9 cellular contexts compared by ENCODE assay signal in the genomic region with DNA sequence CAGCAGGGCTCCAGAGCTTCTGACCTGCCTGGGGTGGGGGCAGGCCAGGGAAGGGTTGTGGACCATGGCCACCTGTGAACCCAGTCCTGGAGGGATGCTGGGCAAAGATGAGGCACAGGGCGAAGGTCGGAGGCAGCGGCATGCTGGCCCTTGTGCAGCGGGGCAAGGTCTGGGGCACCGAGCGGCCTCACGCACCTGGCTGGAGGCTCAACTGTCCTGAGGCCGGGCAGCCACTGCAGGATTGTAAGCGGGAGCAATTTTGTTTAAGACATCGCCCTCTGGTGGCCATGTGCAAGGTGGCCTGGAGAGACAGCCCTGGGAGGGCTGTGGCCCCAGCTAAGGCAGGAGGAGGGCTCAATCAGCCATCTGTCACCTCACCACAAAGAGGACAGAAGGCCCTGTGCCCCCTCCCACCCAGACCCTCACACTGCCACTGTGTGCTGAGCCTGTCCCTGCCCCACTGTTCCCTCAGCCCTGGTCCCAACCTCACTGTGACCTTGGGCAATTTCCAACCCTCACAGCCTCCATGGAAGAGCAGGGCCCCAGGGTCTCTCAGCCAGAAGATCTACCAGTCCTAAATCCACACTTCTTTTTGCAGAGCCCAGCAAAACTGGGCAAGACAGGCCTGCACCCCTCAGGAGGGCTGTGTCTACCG. TPM values are rescaled to one million over a fixed set of nuclear protein-coding genes. Genes with fewer than 3 reads are reported as not detected.
DNase-seq lines count a peak whose midpoint lies in the region; ATAC-seq and TF ChIP-seq lines count a peak whose summit lies in the region.
"Had no signal": no experiment of that assay in that cellular context is flagged by ENCODE, and none has a peak within 500 bp of the region (broad histone marks: within the 10 kb centered on the region; RNA-seq: fewer than 3 reads in every experiment).

No MANE protein-coding gene starts in this region.

- H3K27ac Mint-ChIP-seq in Caco-2 (ENCODE audit: unreplicated experiment): no peak overlapping the region

- H3K4me1 Mint-ChIP-seq in Caco-2 (ENCODE audit: low read depth, unreplicated experiment): no peaks in the 10 kb centered on the region

- H3K27me3 Mint-ChIP-seq in Caco-2 (ENCODE audit: insufficient read depth, unreplicated experiment): peaks cover 5% of the 10 kb centered on the region

- TF ChIP-seq CTCF in Caco-2 (IDR thresholded peaks at IDR 0.05; ENCODE audit: insufficient read depth in 1 of 2, low read depth in 1 of 2, low read length in 1 of 2, severe bottlenecking in 1 of 2, unreplicated experiment in 1 of 2): peak; percentile 79 to 84

- H3K4me1 ChIP-seq in Caco-2 (peaks cover 5% of the 10 kb centered on the region; the same call in 1 of the 2 replicates), right cardiac atrium (ENCODE audit: control insufficient read depth, insufficient read depth, low read length) (no peaks in the 10 kb centered on the region)

- H3K4me3 ChIP-seq in Caco-2 (ENCODE audit: low read depth, low read length) (no peak overlapping the region), H7 (ENCODE audit: insufficient read depth, low read depth, low read length) (no peak overlapping the region), right cardiac atrium (ENCODE audit: low read length) (no peak overlapping the region), skeletal muscle cell (ENCODE audit: low read depth, low read length) (no peak overlapping the region)
- H3K4me3 ChIP-seq: SK-N-MC had no signal

- intact Hi-C loops in Caco-2 (cut with micrococcal nuclease; ENCODE audit: unreplicated experiment): loop anchor here (10.0 kb wide), 1 partner anchor 89 kb away; no protein-coding TSS in a partner anchor
- intact Hi-C loops in right cardiac atrium (cut with DNase I): loop anchor here (5.0 to 10.0 kb wide), 4 partner anchors 789 to 1019 kb away; partner anchors contain the start of gene CHST13 (in 2 of the 4)

- CTCF ChIA-PET in Caco-2 (lab: Charles Lee): interaction anchor here (0.6 to 1.0 kb wide), 3 partner anchors 10 to 814 kb away, joined by 3 to 4 read pairs (median 4); no protein-coding TSS in a partner anchor

- H3K4me3 Mint-ChIP-seq in Caco-2 (ENCODE audit: unreplicated experiment): no peak overlapping the region

- ATAC-seq in right cardiac atrium: peak; percentile 39 to 54

- H3K9me3 ChIP-seq in Caco-2: no peaks in the 10 kb centered on the region
- H3K9me3 ChIP-seq in right cardiac atrium (ENCODE audit: control insufficient read depth, low read length): no peaks in the 10 kb centered on the region

- no peaks in the 10 kb centered on the region for H3K36me3 ChIP-seq in Caco-2 (ENCODE audit: control insufficient read depth, insufficient read depth, low read length)
- no peaks in the 10 kb centered on the region for H3K36me3 ChIP-seq in H7 (replicated peaks; ENCODE audit: control insufficient read depth, insufficient read depth, low read length)

- no peaks in the 10 kb centered on the region for H3K36me3 Mint-ChIP-seq in Caco-2 (ENCODE audit: insufficient read depth, unreplicated experiment)

- H3K27me3 ChIP-seq in Caco-2 (replicated peaks; ENCODE audit: control insufficient read depth, insufficient read depth, low read length) (no peaks in the 10 kb centered on the region; the same call in 1 of the 2 replicates), H7 (ENCODE audit: control insufficient read depth, insufficient read depth, low read length) (peaks cover 2% of the 10 kb centered on the region; the same call in 1 of the 2 replicates), right cardiac atrium (ENCODE audit: control insufficient read depth, insufficient read depth) (no peaks in the 10 kb centered on the region)

- WGBS in right cardiac atrium: 43% methylated on average over 11 of the region's 11 CpGs

- DNase-seq in Caco-2 (peak; percentile 72 to 74), H7 (peak; percentile 96), NCI-H146 (lab: John Stamatoyannopoulos, UW) (peak; percentile 85), T-helper 22 cell (ENCODE audit: low read depth) (peak; percentile 16), anterior cingulate cortex (lab: John Stamatoyannopoulos, UW) (peak in 41 of 58 donors; percentile 8 to 80 (median 42)), right cardiac atrium (peak; percentile 76 to 91 (median 84)), skeletal muscle cell (ENCODE audit: low read depth) (peak; percentile 16)
- no peak for DNase-seq in NK-92 treated with Interleukin-12 subunit alpha and Interleukin-12 subunit beta, amount 100 ng/mL, for 24 hours (lab: John Stamatoyannopoulos, UW)

- POLR2A ChIA-PET in Caco-2 (lab: Charles Lee): no interaction called here

- no TSS peak for BruUV-seq in Caco-2 (replicated peaks; lab: Mats Ljungman, UMichigan)

- H3K27ac ChIP-seq in right cardiac atrium (ENCODE audit: low read length): no peak overlapping the region
- H3K27ac ChIP-seq: SK-N-MC had no signal

- no peaks in the 10 kb centered on the region for H3K9me3 Mint-ChIP-seq in Caco-2 (ENCODE audit: unreplicated experiment)

RNA-seq across cellular contexts. Expression of gene TPRA1, which starts 46.3 kb away (rescaled TPM):
- total RNA-seq in Caco-2 (2022): 34.5 and 36.8 TPM in 2 replicates
- 33.9 and 38.1 TPM in 2 replicates for total RNA-seq in H7 (2014; rRNA removed; shearing (Covaris generic))
- 10 to 100 TPM; 18.5 to 23.7 (median 20.1) TPM for total RNA-seq in right cardiac atrium
- polyA plus RNA-seq in right cardiac atrium: 17.9 TPM

RNA-seq across cellular contexts. Expression of gene MCM2, which starts 53.9 kb away (rescaled TPM):
- total RNA-seq in Caco-2 (2022): 127 and 134 TPM in 2 replicates
- total RNA-seq in H7 (2014; rRNA removed; shearing (Covaris generic)): 196 and 207 TPM in 2 replicates
- 1 to 10 TPM; 4.0 to 7.9 (median 6.1) TPM for total RNA-seq in right cardiac atrium
- 3.2 TPM for polyA plus RNA-seq in right cardiac atrium

Comparison
In these comparisons a context has a peak if more than half of its experiments do, and no peak if none do; other contexts are left out.
1. RNA of gene MCM2, which starts 53.9 kb away (total RNA-seq): 196 to 207 TPM in H7 and 127 to 134 TPM in Caco-2; 4.0 to 7.9 TPM in right cardiac atrium; every median in the first group is over 10 times any median in the second.